Comparison of ENCODE assay signal across 8 cellular contexts in the genomic region with DNA sequence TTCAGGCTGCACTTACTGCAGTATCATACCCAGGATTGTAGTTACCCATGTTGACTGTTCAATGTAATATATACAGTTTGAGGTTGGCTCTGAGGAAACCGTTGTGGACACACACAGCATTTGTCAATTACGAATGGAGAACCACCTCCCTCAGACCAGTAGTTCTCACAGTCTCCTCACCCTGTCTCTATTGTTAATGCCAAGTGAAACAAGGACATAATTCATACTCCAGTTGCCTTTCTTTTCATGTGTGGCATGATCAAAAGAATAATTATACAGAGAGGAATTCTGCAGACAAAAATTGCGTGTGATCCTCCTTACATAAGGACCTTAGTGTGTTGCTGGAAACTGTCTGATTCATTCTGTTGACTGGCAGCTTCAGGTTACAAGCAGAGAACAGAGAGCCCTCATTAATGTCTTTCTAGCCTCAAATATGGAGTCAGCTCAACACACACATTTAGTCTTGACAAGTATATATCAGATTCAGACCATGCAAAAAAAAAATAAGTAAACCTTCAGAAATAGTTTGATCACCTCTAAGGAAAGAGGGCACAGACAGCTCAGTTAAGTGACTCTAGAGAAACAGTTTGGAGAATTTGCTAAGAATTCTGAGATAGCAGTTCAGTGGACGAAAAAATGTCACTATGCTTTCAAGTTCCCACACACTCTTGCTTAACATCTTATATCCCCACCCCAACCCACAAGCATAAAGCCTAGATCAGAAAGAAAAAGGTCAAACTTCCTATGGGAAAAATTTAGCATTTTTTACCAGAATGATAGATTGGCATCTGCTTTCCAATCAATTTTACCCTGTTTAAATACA.
A peak's percentile ranks its signal among the peaks of the same experiment; 100 is the strongest.
DNase-seq lines count a peak whose midpoint lies in the region; ATAC-seq and TF ChIP-seq lines count a peak whose summit lies in the region.

No MANE protein-coding gene starts in this region.

- TF ChIP-seq CTCF in fibroblast of mammary gland (conservative IDR thresholded peaks at IDR 0.05; ENCODE audit: control insufficient read depth, insufficient read depth, low read depth, low read length) (no peak), mucosa of descending colon (IDR thresholded peaks at IDR 0.05) (no peak)

- peak overlapping the region; percentile 46 to 72 for H3K4me3 Mint-ChIP-seq in stimulated activated naive CD8-positive, alpha-beta T cell treated with anti-CD3 and anti-CD28 coated beads, Interleukin-15, amount 100 ng/mL, for 72 hours

- no peaks in the 10 kb centered on the region for H3K36me3 ChIP-seq in mucosa of descending colon (ENCODE audit: low read depth)

- no peaks in the 10 kb centered on the region for H3K9me3 ChIP-seq in mucosa of descending colon

- peaks cover 0 to under 1% of the 10 kb centered on the region in 2 donors for H3K9me3 Mint-ChIP-seq in stimulated activated naive CD8-positive, alpha-beta T cell treated with anti-CD3 and anti-CD28 coated beads, Interleukin-15, amount 100 ng/mL, for 72 hours

- no peaks in the 10 kb centered on the region for H3K27me3 Mint-ChIP-seq in stimulated activated naive CD8-positive, alpha-beta T cell treated with anti-CD3 and anti-CD28 coated beads, Interleukin-15, amount 100 ng/mL, for 72 hours

- peaks cover 84% of the 10 kb centered on the region for H3K4me1 Mint-ChIP-seq in stimulated activated naive CD8-positive, alpha-beta T cell treated with anti-CD3 and anti-CD28 coated beads, Interleukin-15, amount 100 ng/mL, for 72 hours

- peaks cover 10% of the 10 kb centered on the region for H3K4me1 ChIP-seq in mucosa of descending colon (ENCODE audit: low read depth)

- intact Hi-C loops in mucosa of descending colon (cut with DNase I, micrococcal nuclease) = no loop called here

- peak overlapping the region; percentile 49 to 90 for H3K27ac Mint-ChIP-seq in stimulated activated naive CD8-positive, alpha-beta T cell treated with anti-CD3 and anti-CD28 coated beads, Interleukin-15, amount 100 ng/mL, for 72 hours

- H3K4me3 ChIP-seq in fibroblast of mammary gland (ENCODE audit: control insufficient read depth, low read depth, low read length) (no peak overlapping the region), mucosa of descending colon (no peak overlapping the region)

- ATAC-seq in SK-N-SH treated with all-trans-retinoic acid at 6 μM for 48 hours (peak; percentile 23), GM21360 (IDR thresholded peaks at IDR 0.05; ENCODE audit: unreplicated experiment) (no peak), GM18517 (IDR thresholded peaks at IDR 0.05; ENCODE audit: unreplicated experiment) (no peak), mucosa of descending colon (no peak)
- ATAC-seq in stimulated activated naive CD8-positive, alpha-beta T cell treated with anti-CD3 and anti-CD28 coated beads, Interleukin-15, amount 100 ng/mL, for 72 hours = peak; percentile 73

- peak; percentile 49 for DNase-seq in SIG-M5 treated with dmso at 0.1 percent for 504 hours (lab: John Stamatoyannopoulos, UW; ENCODE audit: unreplicated experiment)
- DNase-seq in SIG-M5 (lab: John Stamatoyannopoulos, UW) = no peak
- peak; percentile 68 for DNase-seq in fibroblast of mammary gland (ENCODE audit: low read depth)
- DNase-seq in stimulated activated naive CD8-positive, alpha-beta T cell treated with anti-CD3 and anti-CD28 coated beads, Interleukin-15, amount 100 ng/mL, for 72 hours = peak in 1 of 2 donors; percentile 33
- DNase-seq in mucosa of descending colon = no peak

TF ChIP-seq in SK-N-SH treated with all-trans-retinoic acid at 6 μM for 48 hours, 23 proteins besides CTCF, POLR2A, EP300 and RAD21:
- TF ChIP-seq TCF4 (CRISPR knock-in tag; IDR thresholded peaks at IDR 0.05; ENCODE audit: borderline replicate concordance) (no peak), PPARA (CRISPR knock-in tag; IDR thresholded peaks at IDR 0.05; ENCODE audit: borderline replicate concordance) (no peak), ARNTL (CRISPR knock-in tag; IDR thresholded peaks at IDR 0.05; ENCODE audit: borderline replicate concordance, low read depth) (no peak)

Comparison
In these comparisons a context has a peak if more than half of its experiments do, and no peak if none do; other contexts are left out.
1. DNase-seq: peak in SIG-M5 treated with dmso at 0.1 percent for 504 hours (single experiment) and fibroblast of mammary gland (single experiment); none in SIG-M5 (single experiment) and mucosa of descending colon (0 of 3).
2. ATAC-seq: peak in SK-N-SH treated with all-trans-retinoic acid at 6 μM for 48 hours (single experiment) and stimulated activated naive CD8-positive, alpha-beta T cell treated with anti-CD3 and anti-CD28 coated beads, Interleukin-15, amount 100 ng/mL, for 72 hours (single experiment); none in GM21360 (single experiment), GM18517 (single experiment) and mucosa of descending colon (single experiment).